8 cellular contexts compared by ENCODE assay signal in genomic region chr1:155083865-155084721, GRCh38. TPM values are rescaled to one million over a fixed set of nuclear protein-coding genes. Genes with fewer than 3 reads are reported as not detected.
A peak's percentile ranks its signal among the peaks of the same experiment; 100 is the strongest.
DNase-seq lines count a peak whose midpoint lies in the region; ATAC-seq and TF ChIP-seq lines count a peak whose summit lies in the region.

No MANE protein-coding gene starts in this region.

- H3K36me3 ChIP-seq in SJSA1: no peaks in the 10 kb centered on the region

- no peak for TF ChIP-seq CTCF in HFFc6 (IDR thresholded peaks at IDR 0.05)
- TF ChIP-seq CTCF in dorsolateral prefrontal cortex (IDR thresholded peaks at IDR 0.05 in 54 of 56, conservative IDR thresholded peaks at IDR 0.05 in 2 of 56; ENCODE audit: low read depth in 1 of 56, partially characterized antibody in 56 of 56): peak in 2 of 56 donors; percentile 33 to 40

- H3K4me3 ChIP-seq in SJSA1 (peak overlapping the region; percentile 46), dorsolateral prefrontal cortex (peak overlapping the region; percentile 49 to 91 (median 75))

- H3K4me1 ChIP-seq in SJSA1 (replicated peaks): peaks cover 58% of the 10 kb centered on the region

- DNase-seq in NCI-H510A treated with DMSO at 0.1 percent for 48 hours (lab: John Stamatoyannopoulos, UW) (peak; percentile 29), NCI-H510A (lab: John Stamatoyannopoulos, UW) (no peak), HFFc6 (no peak), SJSA1 (ENCODE audit: low read depth in 1 of 2, low spot score in 2 of 2) (no peak), dorsolateral prefrontal cortex (peak in 4 of 10 donors; percentile 60 to 82 (median 66)), glomerular visceral epithelial cell (ENCODE audit: extremely low spot score) (no peak)
- DNase-seq in natural killer cell treated with Interleukin-12 subunit alpha and Interleukin-12 subunit beta and Interleukin-15 and Interleukin-18, amount 100 ng/mL, for 72 hours (ENCODE audit: low spot score): no peak

- H3K27ac Mint-ChIP-seq in HFFc6: peak overlapping the region; percentile 83; the same call in 1 of the 2 replicates
- peak overlapping the region; percentile 90 to 91 for H3K27ac Mint-ChIP-seq in natural killer cell treated with Interleukin-12 subunit alpha and Interleukin-12 subunit beta and Interleukin-15 and Interleukin-18, amount 100 ng/mL, for 72 hours

- H3K36me3 Mint-ChIP-seq in HFFc6 (ENCODE audit: low read depth): no peaks in the 10 kb centered on the region
- peaks cover 6% of the 10 kb centered on the region for H3K36me3 Mint-ChIP-seq in natural killer cell treated with Interleukin-12 subunit alpha and Interleukin-12 subunit beta and Interleukin-15 and Interleukin-18, amount 100 ng/mL, for 72 hours

- ATAC-seq in natural killer cell treated with Interleukin-12 subunit alpha and Interleukin-12 subunit beta and Interleukin-15 and Interleukin-18, amount 100 ng/mL, for 72 hours: no peak
- no peak for ATAC-seq in HG03378 (IDR thresholded peaks at IDR 0.05; ENCODE audit: unreplicated experiment)

- intact Hi-C loops in dorsolateral prefrontal cortex (cut with DNase I): loop anchor here (1.0 to 2.0 kb wide), 4 partner anchors 21 to 525 kb away; partner anchors contain the start of genes ADAM15 (in 2 of the 2), EFNA1 (in 2 of the 2) and EFNA4 (in 2 of the 2)

- peaks cover 29% of the 10 kb centered on the region for H3K4me1 Mint-ChIP-seq in HFFc6 (ENCODE audit: low read depth)
- peaks cover 34 to 38% of the 10 kb centered on the region in 2 donors for H3K4me1 Mint-ChIP-seq in natural killer cell treated with Interleukin-12 subunit alpha and Interleukin-12 subunit beta and Interleukin-15 and Interleukin-18, amount 100 ng/mL, for 72 hours (ENCODE audit: low read depth in 2 of 2)

- peaks cover 42% of the 10 kb centered on the region for H3K27me3 Mint-ChIP-seq in HFFc6 (ENCODE audit: insufficient read depth)
- H3K27me3 Mint-ChIP-seq in natural killer cell treated with Interleukin-12 subunit alpha and Interleukin-12 subunit beta and Interleukin-15 and Interleukin-18, amount 100 ng/mL, for 72 hours: peaks cover 26 to 35% of the 10 kb centered on the region in 2 donors

- H3K27me3 ChIP-seq in SJSA1 (replicated peaks): peaks cover 50% of the 10 kb centered on the region
- peaks cover 0 to 53% (median 30%) of the 10 kb centered on the region in 45 donors for H3K27me3 ChIP-seq in dorsolateral prefrontal cortex

- H3K9me3 Mint-ChIP-seq in HFFc6: no peaks in the 10 kb centered on the region
- no peaks in the 10 kb centered on the region for H3K9me3 Mint-ChIP-seq in natural killer cell treated with Interleukin-12 subunit alpha and Interleukin-12 subunit beta and Interleukin-15 and Interleukin-18, amount 100 ng/mL, for 72 hours

- no peaks in the 10 kb centered on the region for H3K9me3 ChIP-seq in SJSA1 (replicated peaks)

- H3K27ac ChIP-seq in SJSA1: no peak overlapping the region
- peak overlapping the region in 52 of 59 donors; percentile 12 to 96 (median 90) for H3K27ac ChIP-seq in dorsolateral prefrontal cortex

- peak overlapping the region; percentile 98 for H3K4me3 Mint-ChIP-seq in HFFc6
- H3K4me3 Mint-ChIP-seq in natural killer cell treated with Interleukin-12 subunit alpha and Interleukin-12 subunit beta and Interleukin-15 and Interleukin-18, amount 100 ng/mL, for 72 hours: peak overlapping the region; percentile 92

RNA-seq across cellular contexts. Expression of gene EFNA3, which starts 5.5 kb away (rescaled TPM):
- under 1 TPM; 0.25 to 0.87 (median 0.55) TPM for total RNA-seq in HFFc6 (2021; fragmentation: NEBNext Ultra II Directional; extraction: Animal tissue kit (Norgen Biotek cat#: 25700))
- total RNA-seq in SJSA1 (2014; rRNA removed; shearing (Covaris generic)): 0.21 and 0.85 TPM in 2 replicates
- 10 to 100 TPM in 118 of 120 experiments, 1 to 10 TPM in 2; 9.3 to 41.7 (median 22.4) TPM for total RNA-seq in dorsolateral prefrontal cortex
- total RNA-seq in natural killer cell treated with Interleukin-12 subunit alpha and Interleukin-12 subunit beta and Interleukin-15 and Interleukin-18, amount 100 ng/mL, for 72 hours: 1 to 10 TPM in 1 of 2 donors, not detected in 1; 1.2 TPM

RNA-seq across cellular contexts. Expression of gene EFNA4, which starts 20.6 kb away (rescaled TPM):
- 1 to 10 TPM; 3.6 to 5.6 (median 4.8) TPM for total RNA-seq in HFFc6 (2021; fragmentation: NEBNext Ultra II Directional; extraction: Animal tissue kit (Norgen Biotek cat#: 25700))
- 4.7 and 4.8 TPM in 2 replicates for total RNA-seq in SJSA1 (2014; rRNA removed; shearing (Covaris generic))
- 1 to 10 TPM in 83 of 120 experiments, under 1 TPM in 31, not detected in 6; 0.41 to 3.5 (median 1.3) TPM for total RNA-seq in dorsolateral prefrontal cortex
- 1 to 10 TPM; 1.7 to 4.7 TPM for total RNA-seq in natural killer cell treated with Interleukin-12 subunit alpha and Interleukin-12 subunit beta and Interleukin-15 and Interleukin-18, amount 100 ng/mL, for 72 hours

RNA-seq across cellular contexts. Expression of gene ADAM15, which starts 33.0 kb away (rescaled TPM):
- total RNA-seq in HFFc6 (2021; fragmentation: NEBNext Ultra II Directional; extraction: Animal tissue kit (Norgen Biotek cat#: 25700)): 10 to 100 TPM; 51.1 to 66.9 (median 63.7) TPM
- 27.0 and 32.0 TPM in 2 replicates for total RNA-seq in SJSA1 (2014; rRNA removed; shearing (Covaris generic))
- 100 to 1,000 TPM in 2 of 120 experiments, 10 to 100 TPM in 118; 32.1 to 108 (median 62.7) TPM for total RNA-seq in dorsolateral prefrontal cortex
- 100 to 1,000 TPM in 1 of 2 donors, 10 to 100 TPM in 1; 42.1 to 107 TPM for total RNA-seq in natural killer cell treated with Interleukin-12 subunit alpha and Interleukin-12 subunit beta and Interleukin-15 and Interleukin-18, amount 100 ng/mL, for 72 hours

RNA-seq across cellular contexts. Expression of gene EFNA1, which starts 43.6 kb away (rescaled TPM):
- total RNA-seq in HFFc6 (2021; fragmentation: NEBNext Ultra II Directional; extraction: Animal tissue kit (Norgen Biotek cat#: 25700)): under 1 TPM in 1 of 6 experiments, not detected in 5; 0.19 TPM
- 0.89 and 0.91 TPM in 2 replicates for total RNA-seq in SJSA1 (2014; rRNA removed; shearing (Covaris generic))
- total RNA-seq in dorsolateral prefrontal cortex: 100 to 1,000 TPM in 1 of 120 experiments, 10 to 100 TPM in 118, 1 to 10 TPM in 1; 8.7 to 144 (median 30.1) TPM
- total RNA-seq in natural killer cell treated with Interleukin-12 subunit alpha and Interleukin-12 subunit beta and Interleukin-15 and Interleukin-18, amount 100 ng/mL, for 72 hours: not detected

RNA-seq across cellular contexts. Expression of gene DCST1, which starts 50.5 kb away (rescaled TPM):
- not detected for total RNA-seq in HFFc6 (2021; fragmentation: NEBNext Ultra II Directional; extraction: Animal tissue kit (Norgen Biotek cat#: 25700))
- not detected in 2 replicates for total RNA-seq in SJSA1 (2014; rRNA removed; shearing (Covaris generic))
- 1 to 10 TPM in 1 of 120 experiments, under 1 TPM in 15, not detected in 104; 0.14 to 1.1 (median 0.40) TPM for total RNA-seq in dorsolateral prefrontal cortex
- not detected for total RNA-seq in natural killer cell treated with Interleukin-12 subunit alpha and Interleukin-12 subunit beta and Interleukin-15 and Interleukin-18, amount 100 ng/mL, for 72 hours
